8 cellular contexts compared by ENCODE assay signal in genomic region chr14:74922752-74923401, GRCh38. TPM values are rescaled to one million over a fixed set of nuclear protein-coding genes. Genes with fewer than 3 reads are reported as not detected.
DNase-seq lines count a peak whose midpoint lies in the region; ATAC-seq and TF ChIP-seq lines count a peak whose summit lies in the region.

A gene with protein sequence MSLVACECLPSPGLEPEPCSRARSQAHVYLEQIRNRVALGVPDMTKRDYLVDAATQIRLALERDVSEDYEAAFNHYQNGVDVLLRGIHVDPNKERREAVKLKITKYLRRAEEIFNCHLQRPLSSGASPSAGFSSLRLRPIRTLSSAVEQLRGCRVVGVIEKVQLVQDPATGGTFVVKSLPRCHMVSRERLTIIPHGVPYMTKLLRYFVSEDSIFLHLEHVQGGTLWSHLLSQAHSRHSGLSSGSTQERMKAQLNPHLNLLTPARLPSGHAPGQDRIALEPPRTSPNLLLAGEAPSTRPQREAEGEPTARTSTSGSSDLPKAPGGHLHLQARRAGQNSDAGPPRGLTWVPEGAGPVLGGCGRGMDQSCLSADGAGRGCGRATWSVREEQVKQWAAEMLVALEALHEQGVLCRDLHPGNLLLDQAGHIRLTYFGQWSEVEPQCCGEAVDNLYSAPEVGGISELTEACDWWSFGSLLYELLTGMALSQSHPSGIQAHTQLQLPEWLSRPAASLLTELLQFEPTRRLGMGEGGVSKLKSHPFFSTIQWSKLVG (minus strand): TSS chr14:74923260. CDS start chr14:74921541, 1,719 bp downstream.

- peak; percentile 56 for DNase-seq in Caki2 (ENCODE audit: low read depth)
- DNase-seq in Kasumi-1 (lab: John Stamatoyannopoulos, UW) = peak; percentile 73 to 85
- DNase-seq in RKO (ENCODE audit: low spot score) = peak; percentile 91
- peak; percentile 49 for DNase-seq in activated gamma-delta T cell (lab: John Stamatoyannopoulos, UW)
- DNase-seq in fibroblast of villous mesenchyme (ENCODE audit: low read depth) = peak; percentile 80
- DNase-seq in natural killer cell treated with Interleukin-12 subunit alpha and Interleukin-12 subunit beta and Interleukin-15 and Interleukin-18, amount 100 ng/mL, for 72 hours (ENCODE audit: low spot score) = peak; percentile 85
- peak; percentile 77 for DNase-seq in stimulated activated naive CD8-positive, alpha-beta T cell treated with anti-CD3 and anti-CD28 coated beads, Interleukin-15, Interleukin-2, amounts not matched to agents 100 U/mL and 50 U/mL, for 24 hours

- TF ChIP-seq CTCF in fibroblast of villous mesenchyme (IDR thresholded peaks at IDR 0.05; ENCODE audit: insufficient read depth, low read depth, low read length) = no peak

- peaks cover 0 to 7% of the 10 kb centered on the region in 2 donors for H3K4me1 Mint-ChIP-seq in natural killer cell treated with Interleukin-12 subunit alpha and Interleukin-12 subunit beta and Interleukin-15 and Interleukin-18, amount 100 ng/mL, for 72 hours (ENCODE audit: low read depth in 2 of 2)

- H3K4me3 Mint-ChIP-seq in natural killer cell treated with Interleukin-12 subunit alpha and Interleukin-12 subunit beta and Interleukin-15 and Interleukin-18, amount 100 ng/mL, for 72 hours = peak within 1 kb of the TSS; percentile 63

- in situ Hi-C loops in Caki2 (cut with HindIII; ENCODE audit: low pct_unique_long_range_greater_than_20kb, low sequenced_read_pairs) = no loop called here

- H3K27ac Mint-ChIP-seq in natural killer cell treated with Interleukin-12 subunit alpha and Interleukin-12 subunit beta and Interleukin-15 and Interleukin-18, amount 100 ng/mL, for 72 hours = peak within 1 kb of the TSS; percentile 50 to 76

- peak; percentile 90 for ATAC-seq in GM21529 (IDR thresholded peaks at IDR 0.05; ENCODE audit: unreplicated experiment)
- ATAC-seq in natural killer cell treated with Interleukin-12 subunit alpha and Interleukin-12 subunit beta and Interleukin-15 and Interleukin-18, amount 100 ng/mL, for 72 hours = peak; percentile 96 to 98
- peak; percentile 94 for ATAC-seq in stimulated activated naive CD8-positive, alpha-beta T cell treated with anti-CD3 and anti-CD28 coated beads, Interleukin-15, Interleukin-2, amounts not matched to agents 100 U/mL and 50 U/mL, for 24 hours

- H3K9me3 Mint-ChIP-seq in natural killer cell treated with Interleukin-12 subunit alpha and Interleukin-12 subunit beta and Interleukin-15 and Interleukin-18, amount 100 ng/mL, for 72 hours = no peaks in the 10 kb centered on the region

- peak within 1 kb of the TSS; percentile 66 for H3K4me3 ChIP-seq in fibroblast of villous mesenchyme (ENCODE audit: low read depth, low read length)

- H3K36me3 Mint-ChIP-seq in natural killer cell treated with Interleukin-12 subunit alpha and Interleukin-12 subunit beta and Interleukin-15 and Interleukin-18, amount 100 ng/mL, for 72 hours = no peaks in the 10 kb centered on the region

- peaks cover 3 to 21% of the 10 kb centered on the region in 2 donors for H3K27me3 Mint-ChIP-seq in natural killer cell treated with Interleukin-12 subunit alpha and Interleukin-12 subunit beta and Interleukin-15 and Interleukin-18, amount 100 ng/mL, for 72 hours

RNA-seq across cellular contexts. Expression of the gene that starts here (rescaled TPM):
- 2.9 and 4.5 TPM in 2 replicates for total RNA-seq in Caki2 (2014; rRNA removed; shearing (Covaris generic); ENCODE audit: low replicate concordance)
- 1.6 and 2.2 TPM in 2 replicates for total RNA-seq in fibroblast of villous mesenchyme
- total RNA-seq in natural killer cell treated with Interleukin-12 subunit alpha and Interleukin-12 subunit beta and Interleukin-15 and Interleukin-18, amount 100 ng/mL, for 72 hours = 10 to 100 TPM; 10.0 to 12.8 TPM

Comparison
In these comparisons a context has a peak if more than half of its experiments do, and no peak if none do; other contexts are left out.
1. Peak in every context shown above with its lines: DNase-seq, ATAC-seq and H3K4me3 ChIP-seq.